ENCODE assay signal across 8 cellular contexts in genomic region chr7:121278120-121279021, GRCh38. TPM values are rescaled to one million over a fixed set of nuclear protein-coding genes. Genes with fewer than 3 reads are reported as not detected.
DNase-seq lines count a peak whose midpoint lies in the region; ATAC-seq and TF ChIP-seq lines count a peak whose summit lies in the region.

No MANE protein-coding gene starts in this region.

- H3K27me3 ChIP-seq in NT2/D1 (ENCODE audit: insufficient read depth, insufficient read length), result no peaks in the 10 kb centered on the region
- no peaks in the 10 kb centered on the region for H3K27me3 ChIP-seq in kidney epithelial cell (ENCODE audit: control insufficient read depth, insufficient read depth, low read length)
- no peaks in the 10 kb centered on the region for H3K27me3 ChIP-seq in tibial nerve

- no peak overlapping the region for H3K9ac ChIP-seq in NT2/D1 (ENCODE audit: insufficient read length, low read depth)

- DNase-seq in NT2/D1 (ENCODE audit: low read depth, low spot score) (peak; percentile 13), kidney epithelial cell (ENCODE audit: low read depth) (peak; percentile 39), nucleus accumbens (lab: John Stamatoyannopoulos, UW) (no peak), tibial nerve (ENCODE audit: low spot score in 2 of 2) (no peak), NCI-H2029 treated with DMSO at 0.1 percent for 48 hours (lab: John Stamatoyannopoulos, UW) (no peak)
- no peak for DNase-seq in activated CD8-positive, alpha-beta memory T cell treated with anti-CD3 and anti-CD28 coated beads, Interleukin-2, amount 50 U/mL, for 48 hours

- H3K36me3 ChIP-seq in NT2/D1 (ENCODE audit: insufficient read depth, insufficient read length, low read length) (no peaks in the 10 kb centered on the region), kidney epithelial cell (ENCODE audit: control insufficient read depth, insufficient read depth, low read length) (no peaks in the 10 kb centered on the region), tibial nerve (peaks cover 0 to 17% (median 0%) of the 10 kb centered on the region in 3 donors)

- H3K9me3 ChIP-seq in NT2/D1 (ENCODE audit: insufficient read depth, low read length) (no peaks in the 10 kb centered on the region), tibial nerve (no peaks in the 10 kb centered on the region)

- TF ChIP-seq EP300 in tibial nerve (IDR thresholded peaks at IDR 0.05), result no peak

- TF ChIP-seq CTCF in kidney epithelial cell (IDR thresholded peaks at IDR 0.05; ENCODE audit: insufficient read depth, low read length, poor library complexity, severe bottlenecking) (no peak), tibial nerve (IDR thresholded peaks at IDR 0.05) (no peak)

- no peak for TF ChIP-seq POLR2A in tibial nerve (IDR thresholded peaks at IDR 0.05)

- H3K4me3 ChIP-seq in NT2/D1 (ENCODE audit: insufficient read length, low read depth) (no peak overlapping the region), kidney epithelial cell (ENCODE audit: low read depth, low read length) (no peak overlapping the region), tibial nerve (no peak overlapping the region)

- peak; percentile 98 for ATAC-seq in GM18867 (IDR thresholded peaks at IDR 0.05; ENCODE audit: unreplicated experiment)
- ATAC-seq in HG02610 (IDR thresholded peaks at IDR 0.05; ENCODE audit: unreplicated experiment), result peak; percentile 98

- WGBS in tibial nerve, 2 donors, result 71 to 72% methylated on average over 2 of the region's 2 CpGs

- H3K4me1 ChIP-seq in NT2/D1 (ENCODE audit: insufficient read depth, insufficient read length) (no peaks in the 10 kb centered on the region), tibial nerve (no peaks in the 10 kb centered on the region)

- no peak overlapping the region for H3K27ac ChIP-seq in tibial nerve

RNA-seq across cellular contexts. Expression of gene WNT16, which starts 50.4 kb away (rescaled TPM):
- total RNA-seq in kidney epithelial cell, result not detected in 2 replicates
- under 1 TPM in 2 of 4 donors, not detected in 2; 0.20 to 0.21 TPM for total RNA-seq in tibial nerve

Comparison
In these comparisons a context has a peak if more than half of its experiments do, and no peak if none do; other contexts are left out.
1. DNase-seq: peak in NT2/D1 (single experiment) and kidney epithelial cell (single experiment); none in nucleus accumbens (0 of 56), tibial nerve (0 of 2), NCI-H2029 treated with DMSO at 0.1 percent for 48 hours (single experiment) and activated CD8-positive, alpha-beta memory T cell treated with anti-CD3 and anti-CD28 coated beads, Interleukin-2, amount 50 U/mL, for 48 hours (single experiment).